8 cellular contexts compared by ENCODE assay signal in genomic region chr5:122845253-122846050, GRCh38. TPM values are rescaled to one million over a fixed set of nuclear protein-coding genes. Genes with fewer than 3 reads are reported as not detected.
DNase-seq lines count a peak whose midpoint lies in the region; ATAC-seq and TF ChIP-seq lines count a peak whose summit lies in the region.

Gene SNX24 (plus strand): TSS chr5:122845613. CDS start chr5:122845634, 21 bp downstream.

- H3K36me3 ChIP-seq in Caco-2 (ENCODE audit: control insufficient read depth, insufficient read depth, low read length) (no peaks in the 10 kb centered on the region), Peyer's patch (no peaks in the 10 kb centered on the region)

- peak within 1 kb of the TSS; percentile 78 for H3K4me3 Mint-ChIP-seq in Caco-2 (ENCODE audit: unreplicated experiment)
- H3K4me3 Mint-ChIP-seq in activated T-helper 2 cell treated with anti-CD3 and anti-CD28 coated beads, Interferon-gamma antibody, Interleukin-2, Interleukin-4, amounts not matched to agents 10 μg/mL and 5 μg/mL and 100 μg/mL, durations not matched to agents 14 hours and 24 hours and 36 hours (ENCODE audit: low read depth) = peak within 1 kb of the TSS; percentile 77
- H3K4me3 Mint-ChIP-seq in naive thymus-derived CD8-positive, alpha-beta T cell = peak within 1 kb of the TSS; percentile 84 to 93 (median 91)
- H3K4me3 Mint-ChIP-seq in stimulated activated naive B cell treated with anti-CD40 and anti-IgM and Interleukin-4, amounts not matched to agents 10 μg/mL and 1 μg/mL and 100 μg/mL, for 72 hours = peak within 1 kb of the TSS; percentile 85 to 88

- TF ChIP-seq CTCF in Caco-2 (IDR thresholded peaks at IDR 0.05; ENCODE audit: insufficient read depth in 1 of 2, low read depth in 1 of 2, low read length in 1 of 2, severe bottlenecking in 1 of 2, unreplicated experiment in 1 of 2) = no peak
- no peak for TF ChIP-seq CTCF in Peyer's patch (IDR thresholded peaks at IDR 0.05)
- TF ChIP-seq CTCF in fibroblast of pulmonary artery (IDR thresholded peaks at IDR 0.05; ENCODE audit: low read length, missing control alignments) = no peak

- peaks cover 36% of the 10 kb centered on the region for H3K4me1 Mint-ChIP-seq in Caco-2 (ENCODE audit: low read depth, unreplicated experiment)
- peaks cover 20% of the 10 kb centered on the region for H3K4me1 Mint-ChIP-seq in activated T-helper 2 cell treated with anti-CD3 and anti-CD28 coated beads, Interferon-gamma antibody, Interleukin-2, Interleukin-4, amounts not matched to agents 10 μg/mL and 5 μg/mL and 100 μg/mL, durations not matched to agents 14 hours and 24 hours and 36 hours (ENCODE audit: low read depth)
- H3K4me1 Mint-ChIP-seq in naive thymus-derived CD8-positive, alpha-beta T cell = peaks cover 9 to 37% (median 25%) of the 10 kb centered on the region in 4 donors
- peaks cover 14 to 33% of the 10 kb centered on the region in 2 donors for H3K4me1 Mint-ChIP-seq in stimulated activated naive B cell treated with anti-CD40 and anti-IgM and Interleukin-4, amounts not matched to agents 10 μg/mL and 1 μg/mL and 100 μg/mL, for 72 hours

- no TSS peak for BruUV-seq in Caco-2 (replicated peaks; lab: Mats Ljungman, UMichigan)

- H3K4me1 ChIP-seq in Caco-2 = peaks cover 39% of the 10 kb centered on the region
- H3K4me1 ChIP-seq in Peyer's patch = peaks cover 0 to 10% (median 4%) of the 10 kb centered on the region in 4 donors

- H3K27me3 Mint-ChIP-seq in Caco-2 (ENCODE audit: insufficient read depth, unreplicated experiment) = no peaks in the 10 kb centered on the region
- H3K27me3 Mint-ChIP-seq in activated T-helper 2 cell treated with anti-CD3 and anti-CD28 coated beads, Interferon-gamma antibody, Interleukin-2, Interleukin-4, amounts not matched to agents 10 μg/mL and 5 μg/mL and 100 μg/mL, durations not matched to agents 14 hours and 24 hours and 36 hours (ENCODE audit: low read depth) = peaks cover 22% of the 10 kb centered on the region
- peaks cover 1 to 10% (median 6%) of the 10 kb centered on the region in 5 donors for H3K27me3 Mint-ChIP-seq in naive thymus-derived CD8-positive, alpha-beta T cell
- H3K27me3 Mint-ChIP-seq in stimulated activated naive B cell treated with anti-CD40 and anti-IgM and Interleukin-4, amounts not matched to agents 10 μg/mL and 1 μg/mL and 100 μg/mL, for 72 hours = no peaks in the 10 kb centered on the region

- H3K27ac Mint-ChIP-seq in Caco-2 (ENCODE audit: unreplicated experiment) = peak within 1 kb of the TSS; percentile 87
- H3K27ac Mint-ChIP-seq in activated T-helper 2 cell treated with anti-CD3 and anti-CD28 coated beads, Interferon-gamma antibody, Interleukin-2, Interleukin-4, amounts not matched to agents 10 μg/mL and 5 μg/mL and 100 μg/mL, durations not matched to agents 14 hours and 24 hours and 36 hours = no peak within 1 kb of the TSS
- peak within 1 kb of the TSS; percentile 57 to 93 (median 82) for H3K27ac Mint-ChIP-seq in naive thymus-derived CD8-positive, alpha-beta T cell
- H3K27ac Mint-ChIP-seq in stimulated activated naive B cell treated with anti-CD40 and anti-IgM and Interleukin-4, amounts not matched to agents 10 μg/mL and 1 μg/mL and 100 μg/mL, for 72 hours = peak within 1 kb of the TSS; percentile 89

- peak; percentile 56 to 72 for TF ChIP-seq POLR2A in Peyer's patch (IDR thresholded peaks at IDR 0.05)

- H3K9me3 ChIP-seq in Caco-2 (no peaks in the 10 kb centered on the region), Peyer's patch (no peaks in the 10 kb centered on the region)

- no peaks in the 10 kb centered on the region for H3K27me3 ChIP-seq in Caco-2 (replicated peaks; ENCODE audit: control insufficient read depth, insufficient read depth, low read length)
- no peaks in the 10 kb centered on the region for H3K27me3 ChIP-seq in Peyer's patch

- POLR2A ChIA-PET in Caco-2 (lab: Charles Lee) = interaction anchor here (0.6 to 1.4 kb wide), 5 partner anchors 10 to 274 kb away, joined by 3 to 15 read pairs (median 3); partner anchors contain the start of gene SNX2
- POLR2A ChIA-PET in naive thymus-derived CD8-positive, alpha-beta T cell (lab: Charles Lee) = interaction anchor here (1.6 to 2.3 kb wide), 2 partner anchors 70 to 578 kb away, joined by 6 to 12 read pairs; partner anchors contain the start of genes CEP120 and SNX2

- peak; percentile 85 for ATAC-seq in GM19467 (IDR thresholded peaks at IDR 0.05; ENCODE audit: unreplicated experiment)
- peak; percentile 83 to 89 for ATAC-seq in naive thymus-derived CD8-positive, alpha-beta T cell
- peak; percentile 86 to 87 for ATAC-seq in stimulated activated naive B cell treated with anti-CD40 and anti-IgM and Interleukin-4, amounts not matched to agents 10 μg/mL and 1 μg/mL and 100 μg/mL, for 72 hours (replicated peaks)

- CTCF ChIA-PET in Caco-2 (lab: Charles Lee) = interaction anchor here (0.6 kb wide), 1 partner anchor 1633 kb away, joined by 5 read pairs; no protein-coding TSS in a partner anchor

- no peaks in the 10 kb centered on the region for H3K36me3 Mint-ChIP-seq in Caco-2 (ENCODE audit: insufficient read depth, unreplicated experiment)
- H3K36me3 Mint-ChIP-seq in activated T-helper 2 cell treated with anti-CD3 and anti-CD28 coated beads, Interferon-gamma antibody, Interleukin-2, Interleukin-4, amounts not matched to agents 10 μg/mL and 5 μg/mL and 100 μg/mL, durations not matched to agents 14 hours and 24 hours and 36 hours (ENCODE audit: low read depth) = peaks cover under 1% of the 10 kb centered on the region
- H3K36me3 Mint-ChIP-seq in naive thymus-derived CD8-positive, alpha-beta T cell = peaks cover 2 to 3% (median 3%) of the 10 kb centered on the region in 3 donors
- H3K36me3 Mint-ChIP-seq in stimulated activated naive B cell treated with anti-CD40 and anti-IgM and Interleukin-4, amounts not matched to agents 10 μg/mL and 1 μg/mL and 100 μg/mL, for 72 hours = peaks cover 5 to 7% of the 10 kb centered on the region in 2 donors

- peak within 1 kb of the TSS; percentile 79 to 92 (median 85) for H3K27ac ChIP-seq in Peyer's patch

- intact Hi-C loops in Caco-2 (cut with micrococcal nuclease; ENCODE audit: unreplicated experiment) = loop anchor here (1.0 to 2.0 kb wide), 5 partner anchors 11 to 329 kb away; partner anchors contain the start of gene SNX2
- intact Hi-C loops in activated T-helper 2 cell treated with anti-CD3 and anti-CD28 coated beads, Interferon-gamma antibody, Interleukin-2, Interleukin-4, amounts not matched to agents 10 μg/mL and 5 μg/mL and 100 μg/mL, durations not matched to agents 14 hours and 24 hours and 36 hours (cut with micrococcal nuclease) = loop anchor here (2.0 to 10.0 kb wide), 2 partner anchors 71 to 141 kb away; partner anchors contain the start of gene SNX2

- peak; percentile 86 to 90 for DNase-seq in Caco-2
- peak; percentile 73 for DNase-seq in HK-2 (ENCODE audit: unreplicated experiment)
- DNase-seq in Peyer's patch = peak; percentile 72 to 95 (median 94)
- DNase-seq in activated T-helper 2 cell treated with anti-CD3 and anti-CD28 coated beads, Interferon-gamma antibody, Interleukin-2, Interleukin-4, amounts not matched to agents 10 μg/mL and 5 μg/mL and 100 μg/mL, durations not matched to agents 14 hours and 24 hours and 36 hours (ENCODE audit: low spot score) = peak; percentile 64
- DNase-seq in fibroblast of pulmonary artery (ENCODE audit: low read depth) = peak; percentile 64
- peak; percentile 45 to 76 (median 60) for DNase-seq in naive thymus-derived CD8-positive, alpha-beta T cell
- peak; percentile 68 for DNase-seq in stimulated activated naive B cell treated with anti-CD40 and anti-IgM and Interleukin-4, amounts not matched to agents 10 μg/mL and 1 μg/mL and 100 μg/mL, for 72 hours

- H3K9me3 Mint-ChIP-seq in Caco-2 (ENCODE audit: unreplicated experiment) = no peaks in the 10 kb centered on the region
- H3K9me3 Mint-ChIP-seq in activated T-helper 2 cell treated with anti-CD3 and anti-CD28 coated beads, Interferon-gamma antibody, Interleukin-2, Interleukin-4, amounts not matched to agents 10 μg/mL and 5 μg/mL and 100 μg/mL, durations not matched to agents 14 hours and 24 hours and 36 hours = no peaks in the 10 kb centered on the region
- no peaks in the 10 kb centered on the region for H3K9me3 Mint-ChIP-seq in naive thymus-derived CD8-positive, alpha-beta T cell
- H3K9me3 Mint-ChIP-seq in stimulated activated naive B cell treated with anti-CD40 and anti-IgM and Interleukin-4, amounts not matched to agents 10 μg/mL and 1 μg/mL and 100 μg/mL, for 72 hours = peaks cover 1 to 2% of the 10 kb centered on the region in 2 donors

- H3K4me3 ChIP-seq in Caco-2 (ENCODE audit: low read depth, low read length) = peak within 1 kb of the TSS; percentile 93
- H3K4me3 ChIP-seq in Peyer's patch = peak within 1 kb of the TSS; percentile 76 to 95 (median 82)
- peak within 1 kb of the TSS; percentile 73 for H3K4me3 ChIP-seq in fibroblast of pulmonary artery (replicated peaks; ENCODE audit: low read depth, low read length)

RNA-seq across cellular contexts. Expression of gene SNX24, which starts in this region (rescaled TPM):
- total RNA-seq in Caco-2 (2022) (36.7 and 38.4 TPM in 2 replicates), Peyer's patch (10 to 100 TPM; 19.4 to 45.5 (median 29.3) TPM)
- 1.3 and 1.7 TPM in 2 replicates for total RNA-seq in activated T-helper 2 cell treated with anti-CD3 and anti-CD28 coated beads, Interferon-gamma antibody, Interleukin-2, Interleukin-4, amounts not matched to agents 10 μg/mL and 5 μg/mL and 100 μg/mL, durations not matched to agents 14 hours and 24 hours and 36 hours
- total RNA-seq in naive thymus-derived CD8-positive, alpha-beta T cell = 1 to 10 TPM; 2.2 to 2.5 TPM
- 1 to 10 TPM in 1 of 3 donors, under 1 TPM in 2; 0.42 to 1.5 (median 0.79) TPM for polyA plus RNA-seq in naive thymus-derived CD8-positive, alpha-beta T cell

Comparison
In these comparisons a context has a peak if more than half of its experiments do, and no peak if none do; other contexts are left out.
1. Peak in every context shown above with its lines: DNase-seq, ATAC-seq, H3K4me3 ChIP-seq and H3K27ac ChIP-seq.